36 cellular contexts compared by ENCODE assay signal in genomic region chr1:79371802-79372201, GRCh38.
DNase-seq lines count a peak whose midpoint lies in the region; ATAC-seq, FAIRE-seq and TF ChIP-seq lines count a peak whose summit lies in the region.
"Had no signal": no experiment of that assay in that cellular context is flagged by ENCODE, and none has a peak within 500 bp of the region (broad histone marks: within the 10 kb centered on the region; RNA-seq: fewer than 3 reads in every experiment).

No MANE protein-coding gene starts in this region.

- no peaks in the 10 kb centered on the region for H3K9me1 ChIP-seq in K562 (ENCODE audit: control insufficient read depth, insufficient read depth, low read length)

- H3K79me2 ChIP-seq in HepG2 (ENCODE audit: insufficient read depth, low read length) (no peaks in the 10 kb centered on the region), K562 (ENCODE audit: control insufficient read depth, insufficient read depth, low read length) (no peaks in the 10 kb centered on the region)

- H3K27me3 Mint-ChIP-seq in nephron (ENCODE audit: low read depth) = no peaks in the 10 kb centered on the region
- H3K27me3 Mint-ChIP-seq: B cell; CD4-positive, alpha-beta memory T cell; CD4-positive, alpha-beta T cell; CD4-positive, CD25-positive, alpha-beta regulatory T cell; CD8-positive, alpha-beta memory T cell had no signal

- 4% methylated on average over 1 of the region's 1 CpG for WGBS in HepG2 (ENCODE audit: low lambda C conversion rate)
- WGBS in right lobe of liver (ENCODE audit: insufficient coverage, low coverage, low lambda C conversion rate, missing lambda C conversion rate) = 50% methylated on average over 1 of the region's 1 CpG
- WGBS in K562 (ENCODE audit: insufficient coverage, low coverage, missing lambda C conversion rate) = 0% methylated on average over 1 of the region's 1 CpG

- TF ChIP-seq EP300 in HepG2 (IDR thresholded peaks at IDR 0.05; ENCODE audit: low read depth in 2 of 2, low read length in 2 of 2) (no peak), HepG2 (CRISPR knock-in tag; IDR thresholded peaks at IDR 0.05; ENCODE audit: borderline replicate concordance) (no peak), K562 (IDR thresholded peaks at IDR 0.05; ENCODE audit: low read length) (no peak)

- CTCF ChIA-PET in HepG2 (lab: Yijun Ruan, JAX; ENCODE audit: low intra/inter-chr PET ratio, low total read pairs) (no interaction called here), HEK293 (lab: Yijun Ruan, JAX) (interaction anchor here (1.0 kb wide), 1 partner anchor 18 kb away, joined by 3 read pairs; no protein-coding TSS in a partner anchor), K562 (lab: Yijun Ruan, JAX; ENCODE audit: low intra/inter-chr PET ratio) (no interaction called here)

- peak overlapping the region; percentile 8 to 61 (median 15) for H3K27ac Mint-ChIP-seq in nephron
- H3K27ac Mint-ChIP-seq: B cell; CD14-positive monocyte; CD4-positive, alpha-beta memory T cell; CD4-positive, alpha-beta T cell; CD4-positive, CD25-positive, alpha-beta regulatory T cell; CD8-positive, alpha-beta memory T cell; CD8-positive, alpha-beta T cell had no signal

- H3K9ac ChIP-seq in HepG2 (ENCODE audit: insufficient read depth, low read depth, low read length) (no peak overlapping the region), K562 (ENCODE audit: insufficient read depth in 1 of 2, low read depth in 2 of 2, low read length in 2 of 2) (no peak overlapping the region)
- H3K9ac ChIP-seq: BLaER1; BLaER1 treated with 17β-estradiol and CSF1 and Interleukin-3, amounts not matched to agents 10 nM and 100 nM had no signal

- no peaks in the 10 kb centered on the region for H3K36me3 ChIP-seq in HepG2 (replicated peaks in 1 of 2; ENCODE audit: control insufficient read depth in 1 of 2, insufficient read depth in 2 of 2, low read length in 2 of 2)
- H3K36me3 ChIP-seq in right lobe of liver = no peaks in the 10 kb centered on the region
- no peaks in the 10 kb centered on the region for H3K36me3 ChIP-seq in HEK293 (ENCODE audit: control insufficient read depth in 2 of 2, insufficient read depth in 1 of 2, low read length in 2 of 2)
- no peaks in the 10 kb centered on the region for H3K36me3 ChIP-seq in K562 (ENCODE audit: control insufficient read depth, insufficient read depth, low read length)
- H3K36me3 ChIP-seq: BE2C; BLaER1; BLaER1 treated with 17β-estradiol and CSF1 and Interleukin-3, amounts not matched to agents 10 nM and 100 nM had no signal

- POLR2A ChIA-PET in HepG2 (lab: Yijun Ruan, JAX) = no interaction called here
- POLR2A ChIA-PET in HEK293 (lab: Yijun Ruan, JAX) = no interaction called here
- POLR2A ChIA-PET in K562 (lab: Yijun Ruan, JAX) = no interaction called here

- in situ Hi-C loops in HepG2 (cut with HindIII; ENCODE audit: extremely low pct_ligation_motif_present, low pct_unique_long_range_greater_than_20kb) (loop anchor here (25.0 kb wide), 1 partner anchor 535 kb away; no protein-coding TSS in a partner anchor), K562 (cut with MboI) (no loop called here)

- intact Hi-C loops in HepG2 (cut with micrococcal nuclease; ENCODE audit: unreplicated experiment) (no loop called here), right lobe of liver (cut with DNase I) (no loop called here), K562 (cut with micrococcal nuclease) (no loop called here)

- H3K4me3 ChIP-seq in HepG2 (replicated peaks in 1 of 3; ENCODE audit: insufficient read depth in 1 of 3, low read depth in 2 of 3, low read length in 3 of 3) (no peak overlapping the region), right lobe of liver (no peak overlapping the region), HEK293 (ENCODE audit: low read depth, low read length) (no peak overlapping the region), K562 (no peak overlapping the region)
- H3K4me3 ChIP-seq: A549; BLaER1; BLaER1 treated with 17β-estradiol and CSF1 and Interleukin-3, amounts not matched to agents 10 nM and 100 nM had no signal

- H3K9me3 Mint-ChIP-seq in nephron = peaks cover 4% of the 10 kb centered on the region
- H3K9me3 Mint-ChIP-seq: CD8-positive, alpha-beta T cell had no signal

- BruUV-seq in HepG2 (replicated peaks; lab: Mats Ljungman, UMichigan) = no TSS peak
- BruUV-seq in K562 (replicated peaks; lab: Mats Ljungman, UMichigan) = no TSS peak

- FAIRE-seq in HepG2 (lab: Jason Lieb, UNC) (no peak), K562 (lab: Jason Lieb, UNC) (no peak)
- FAIRE-seq: A204.1, A549, D721Med had no signal

- H3K4me3 Mint-ChIP-seq in nephron = no peak overlapping the region
- H3K4me3 Mint-ChIP-seq: B cell; CD14-positive monocyte; CD4-positive, alpha-beta memory T cell; CD4-positive, alpha-beta T cell; CD4-positive, CD25-positive, alpha-beta regulatory T cell; CD8-positive, alpha-beta memory T cell; CD8-positive, alpha-beta T cell had no signal

- H4K20me1 ChIP-seq in HepG2 (ENCODE audit: insufficient read depth, low read length) (no peaks in the 10 kb centered on the region), K562 (replicated peaks; ENCODE audit: control insufficient read depth, insufficient read depth, low read length) (no peaks in the 10 kb centered on the region)
- H4K20me1 ChIP-seq: BLaER1; BLaER1 treated with 17β-estradiol and CSF1 and Interleukin-3, amounts not matched to agents 10 nM and 100 nM had no signal

- peaks cover 4% of the 10 kb centered on the region for H3K4me1 Mint-ChIP-seq in nephron
- H3K4me1 Mint-ChIP-seq: B cell; CD14-positive monocyte; CD4-positive, alpha-beta memory T cell; CD4-positive, CD25-positive, alpha-beta regulatory T cell; CD8-positive, alpha-beta memory T cell had no signal

- H3K4me1 ChIP-seq in HepG2 (ENCODE audit: insufficient read depth, low read length) = no peaks in the 10 kb centered on the region
- H3K4me1 ChIP-seq in right lobe of liver = no peaks in the 10 kb centered on the region
- no peaks in the 10 kb centered on the region for H3K4me1 ChIP-seq in HEK293 (ENCODE audit: control insufficient read depth, insufficient read depth, low read length)
- H3K4me1 ChIP-seq in K562 (replicated peaks in 1 of 2; ENCODE audit: control insufficient read depth in 2 of 2, insufficient read depth in 2 of 2, low read length in 2 of 2) = no peaks in the 10 kb centered on the region
- H3K4me1 ChIP-seq: A549; BE2C; BLaER1; BLaER1 treated with 17β-estradiol and CSF1 and Interleukin-3, amounts not matched to agents 10 nM and 100 nM; Caco-2 had no signal

- DNase-seq in HepG2 (ENCODE audit: low spot score) (no peak), right lobe of liver (no peak), K562 (ENCODE audit: extremely low read depth in 1 of 4, low spot score in 3 of 4) (no peak), DMS53 (lab: John Stamatoyannopoulos, UW) (no peak), RPMI8226 (no peak)
- DNase-seq in stimulated activated CD4-positive, alpha-beta T cell treated with anti-CD3 and anti-CD28 coated beads, Interleukin-4, amount 100 ng/mL, for 1 hour = no peak
- DNase-seq: 8988T; ACHN; AML-193; BE2C; C1 segment of cervical spinal cord; Caco-2; Calu3; CD4-positive, alpha-beta memory T cell; CD4-positive, alpha-beta T cell; CD4-positive, CD25-positive, alpha-beta regulatory T cell; CD8-positive, alpha-beta memory T cell; CD8-positive, alpha-beta T cell; COR-L47; DMS 273 treated with DMSO at 0.1 percent for 48 hours; DMS153; DMS79; DMS79 treated with DMSO at 0.1 percent for 48 hours; DND-41; EL had no signal

- TF ChIP-seq POLR2A in HepG2 (IDR thresholded peaks at IDR 0.05; ENCODE audit: insufficient read depth in 1 of 2, low read depth in 2 of 2, low read length in 2 of 2) (no peak), right lobe of liver (IDR thresholded peaks at IDR 0.05) (no peak), K562 (conservative IDR thresholded peaks at IDR 0.05) (no peak)

- ATAC-seq in HepG2 (no peak), right lobe of liver (no peak), K562 (no peak)
- ATAC-seq: A549; CD8-positive, alpha-beta T cell had no signal

- H3K36me3 Mint-ChIP-seq in nephron (ENCODE audit: low read depth) = no peaks in the 10 kb centered on the region
- H3K36me3 Mint-ChIP-seq: CD14-positive monocyte; CD4-positive, alpha-beta memory T cell; CD4-positive, CD25-positive, alpha-beta regulatory T cell; CD8-positive, alpha-beta memory T cell; CD8-positive, alpha-beta T cell had no signal

- H3K27me3 ChIP-seq in HepG2 (ENCODE audit: control insufficient read depth in 1 of 2, insufficient read depth in 2 of 2, low read length in 2 of 2) (no peaks in the 10 kb centered on the region), right lobe of liver (no peaks in the 10 kb centered on the region), K562 (ENCODE audit: control insufficient read depth in 2 of 2, insufficient read depth in 2 of 2, low read length in 2 of 2) (no peaks in the 10 kb centered on the region)
- H3K27me3 ChIP-seq: BE2C; BLaER1; BLaER1 treated with 17β-estradiol and CSF1 and Interleukin-3, amounts not matched to agents 10 nM and 100 nM had no signal

- TF ChIP-seq RAD21 in HepG2 (CRISPR knock-in tag; IDR thresholded peaks at IDR 0.05) (no peak), K562 (CRISPR knock-in tag; conservative IDR thresholded peaks at IDR 0.05 in 1 of 2, IDR thresholded peaks at IDR 0.05 in 1 of 2) (no peak)

- H3K27ac ChIP-seq in HepG2 (ENCODE audit: extremely low read length, insufficient read depth, low read length) (no peak overlapping the region), right lobe of liver (no peak overlapping the region), HEK293 (ENCODE audit: extremely low read depth, low read depth, low read length) (no peak overlapping the region), K562 (ENCODE audit: extremely low read depth, low read depth, low read length) (no peak overlapping the region)
- H3K27ac ChIP-seq: 22Rv1; A549; BLaER1; BLaER1 treated with 17β-estradiol and CSF1 and Interleukin-3, amounts not matched to agents 10 nM and 100 nM; C4-2B had no signal

- H2AFZ ChIP-seq in HepG2 (ENCODE audit: low read length) = no peak overlapping the region
- H2AFZ ChIP-seq in K562 (ENCODE audit: low read depth, low read length) = no peak overlapping the region

- H3K9me3 ChIP-seq in HepG2 (ENCODE audit: low read length) = peaks cover 78% of the 10 kb centered on the region
- H3K9me3 ChIP-seq in right lobe of liver = no peaks in the 10 kb centered on the region
- H3K9me3 ChIP-seq in HEK293 (ENCODE audit: control insufficient read depth, insufficient read depth, low read depth, low read length) = no peaks in the 10 kb centered on the region
- H3K9me3 ChIP-seq in K562 (replicated peaks; ENCODE audit: control insufficient read depth, insufficient read depth, low read depth, low read length) = no peaks in the 10 kb centered on the region
- H3K9me3 ChIP-seq: A549; BE2C; BLaER1; BLaER1 treated with 17β-estradiol and CSF1 and Interleukin-3, amounts not matched to agents 10 nM and 100 nM; Caco-2 had no signal

- TF ChIP-seq CTCF in HepG2 (CRISPR knock-in tag; IDR thresholded peaks at IDR 0.05) = no peak
- no peak for TF ChIP-seq CTCF in right lobe of liver (IDR thresholded peaks at IDR 0.05)
- no peak for TF ChIP-seq CTCF in HEK293 (tag by site-specific recombination; IDR thresholded peaks at IDR 0.05)
- TF ChIP-seq CTCF in K562 (IDR thresholded peaks at IDR 0.05 in 2 of 3, conservative IDR thresholded peaks at IDR 0.05 in 1 of 3; ENCODE audit: insufficient read depth in 2 of 3, low read depth in 1 of 3, low read length in 3 of 3) = no peak
- no peak for TF ChIP-seq CTCF in nephron (IDR thresholded peaks at IDR 0.05; ENCODE audit: unreplicated experiment in 3 of 3)

- H3K4me2 ChIP-seq in HepG2 (ENCODE audit: low read depth, low read length) (no peak overlapping the region), K562 (ENCODE audit: insufficient read depth, low read length) (no peak overlapping the region)
- H3K4me2 ChIP-seq: A549; BLaER1; BLaER1 treated with 17β-estradiol and CSF1 and Interleukin-3, amounts not matched to agents 10 nM and 100 nM had no signal

Comparison
In these comparisons a context has a peak if more than half of its experiments do, and no peak if none do; other contexts are left out.
1. Of the 241 proteins assayed by ChIP-seq in both HepG2 and K562: peak only in HepG2: HNRNPK; only in K562: PCBP2; in both: PCBP1; in neither: 238.